In genomic region chr12:100518376-100518775, GRCh38 we compare ENCODE assay signal across 42 cellular contexts. TPM values are rescaled to one million over a fixed set of nuclear protein-coding genes. Genes with fewer than 3 reads are reported as not detected.
"Had no signal": no experiment of that assay in that cellular context is flagged by ENCODE, and none has a peak within 500 bp of the region (broad histone marks: within the 10 kb centered on the region; RNA-seq: fewer than 3 reads in every experiment).

No MANE protein-coding gene starts in this region.

- H3K4me3 Mint-ChIP-seq: activated naive CD4-positive, alpha-beta T cell treated with anti-CD3 and anti-CD28 coated beads for 36 hours; activated naive CD4-positive, alpha-beta T cell treated with anti-CD3 and anti-CD28 coated beads, Interleukin-2, amount 10 ng/mL, durations not matched to agents 7 days and 5 days; activated naive CD4-positive, alpha-beta T cell treated with anti-CD3 and anti-CD28 coated beads, Interleukin-2, amount 50 U/mL, for 24 hours; activated naive CD8-positive, alpha-beta T cell; activated naive CD8-positive, alpha-beta T cell treated with anti-CD3 and anti-CD28 coated beads for 36 hours; activated naive CD8-positive, alpha-beta T cell treated with anti-CD3 and anti-CD28 coated beads, Interleukin-2, amount 10 ng/mL, durations not matched to agents 7 days and 5 days; activated naive CD8-positive, alpha-beta T cell treated with anti-CD3 and anti-CD28 coated beads, Interleukin-2, amount 50 U/mL, for 24 hours; activated T-cell treated with anti-CD3 and anti-CD28 coated beads, Interleukin-2, amount 50 U/mL, for 24 hours; activated T-cell treated with anti-CD3 and anti-CD28 coated beads, Interleukin-2, amount 50 U/mL, for 4 hours; activated T-cell treated with anti-CD3 and anti-CD28 coated beads, Interleukin-2, amount 50 U/mL, for 72 hours; activated T-helper 1 cell treated with anti-CD3 and anti-CD28 coated beads, Interleukin-12 subunit alpha, Interleukin-12 subunit beta, Interleukin-2, Interleukin-4 antibody, amounts not matched to agents 30 ng/mL and 10 ng/mL and 1 ng/mL, durations not matched to agents 14 hours and 24 hours and 36 hours; activated T-helper 17 cell treated with anti-CD3 and anti-CD28 coated beads, Interleukin-2, amount 50 U/mL, for 72 hours; brain; central memory CD8-positive, alpha-beta T cell had no signal

- H3K27me3 Mint-ChIP-seq: activated naive CD4-positive, alpha-beta T cell treated with anti-CD3 and anti-CD28 coated beads, Interleukin-2, amount 10 ng/mL, durations not matched to agents 7 days and 5 days; activated naive CD8-positive, alpha-beta T cell treated with anti-CD3 and anti-CD28 coated beads for 36 hours had no signal

- H3K9me3 ChIP-seq: adrenal gland, ascending aorta, body of pancreas, breast epithelium had no signal

- H3K4me3 ChIP-seq: adrenal gland, ascending aorta, body of pancreas, breast epithelium, cardiac muscle cell had no signal

- DNase-seq: activated effector memory CD4-positive, alpha-beta T cell treated with anti-CD3 and anti-CD28 coated beads, Interleukin-2, amount 50 U/mL, for 16 hours; activated effector memory CD4-positive, alpha-beta T cell treated with Interleukin-2 at 50 U/mL for 16 hours; activated gamma-delta T cell; activated gamma-delta T cell treated with Interleukin-2 at 50 U/mL for 16 hours; activated naive CD4-positive, alpha-beta T cell; activated naive CD4-positive, alpha-beta T cell treated with anti-CD3 and anti-CD28 coated beads for 36 hours; activated naive CD4-positive, alpha-beta T cell treated with anti-CD3 and anti-CD28 coated beads, Interleukin-2, amount 10 ng/mL, durations not matched to agents 7 days and 5 days; activated naive CD4-positive, alpha-beta T cell treated with anti-CD3 and anti-CD28 coated beads, Interleukin-2, amount 50 U/mL, for 16 hours; activated naive CD4-positive, alpha-beta T cell treated with Interleukin-2 at 50 U/mL for 16 hours; activated naive CD8-positive, alpha-beta T cell treated with anti-CD3 and anti-CD28 coated beads for 36 hours; activated naive CD8-positive, alpha-beta T cell treated with anti-CD3 and anti-CD28 coated beads, Interleukin-2, amount 10 ng/mL, durations not matched to agents 7 days and 5 days; activated naive CD8-positive, alpha-beta T cell treated with anti-CD3 and anti-CD28 coated beads, Interleukin-2, amount 50 U/mL, for 24 hours; activated T-cell treated with anti-CD3 and anti-CD28 coated beads for 4 hours; activated T-cell treated with anti-CD3 and anti-CD28 coated beads, Interleukin-2, amount 50 U/mL, for 1 hour; activated T-cell treated with anti-CD3 and anti-CD28 coated beads, Interleukin-2, amount 50 U/mL, for 24 hours; activated T-cell treated with anti-CD3 and anti-CD28 coated beads, Interleukin-2, amount 50 U/mL, for 4 hours; activated T-cell treated with anti-CD3 and anti-CD28 coated beads, Interleukin-2, amount 50 U/mL, for 48 hours; activated T-cell treated with anti-CD3 and anti-CD28 coated beads, Interleukin-2, amount 50 U/mL, for 72 hours; amniotic stem cell; amygdala; anterior cingulate cortex; aorta; body of pancreas; brain microvascular endothelial cell; caudate nucleus; central memory CD4-positive, alpha-beta T cell; cerebellar nuclear complex had no signal

- H3K27ac Mint-ChIP-seq: activated naive CD4-positive, alpha-beta T cell treated with anti-CD3 and anti-CD28 coated beads for 36 hours; activated naive CD4-positive, alpha-beta T cell treated with anti-CD3 and anti-CD28 coated beads, Interleukin-2, amount 10 ng/mL, durations not matched to agents 7 days and 5 days; activated naive CD4-positive, alpha-beta T cell treated with anti-CD3 and anti-CD28 coated beads, Interleukin-2, amount 50 U/mL, for 24 hours; activated naive CD4-positive, alpha-beta T cell treated with anti-CD3 and anti-CD28 coated beads, Interleukin-2, amount 50 U/mL, for 72 hours; activated naive CD8-positive, alpha-beta T cell; activated naive CD8-positive, alpha-beta T cell treated with anti-CD3 and anti-CD28 coated beads for 36 hours; activated naive CD8-positive, alpha-beta T cell treated with anti-CD3 and anti-CD28 coated beads, Interleukin-2, amount 10 ng/mL, durations not matched to agents 7 days and 5 days; activated naive CD8-positive, alpha-beta T cell treated with anti-CD3 and anti-CD28 coated beads, Interleukin-2, amount 50 U/mL, for 24 hours; activated T-cell treated with anti-CD3 and anti-CD28 coated beads, Interleukin-2, amount 50 U/mL, for 24 hours; activated T-cell treated with anti-CD3 and anti-CD28 coated beads, Interleukin-2, amount 50 U/mL, for 72 hours; activated T-helper 1 cell treated with anti-CD3 and anti-CD28 coated beads, Interleukin-12 subunit alpha, Interleukin-12 subunit beta, Interleukin-2, Interleukin-4 antibody, amounts not matched to agents 30 ng/mL and 10 ng/mL and 1 ng/mL, durations not matched to agents 14 hours and 24 hours and 36 hours; activated T-helper 17 cell treated with anti-CD3 and anti-CD28 coated beads, Interleukin-2, amount 50 U/mL, for 72 hours; activated T-helper 2 cell treated with anti-CD3 and anti-CD28 coated beads, Interferon-gamma antibody, Interleukin-2, Interleukin-4, amounts not matched to agents 10 μg/mL and 5 μg/mL and 100 μg/mL, durations not matched to agents 14 hours and 24 hours and 36 hours; brain had no signal

- H3K27ac ChIP-seq: ascending aorta, body of pancreas, brain microvascular endothelial cell, breast epithelium, cardiac muscle cell had no signal

- H3K36me3 Mint-ChIP-seq: activated naive CD4-positive, alpha-beta T cell treated with anti-CD3 and anti-CD28 coated beads, Interleukin-2, amount 10 ng/mL, durations not matched to agents 7 days and 5 days; activated naive CD4-positive, alpha-beta T cell treated with anti-CD3 and anti-CD28 coated beads, Interleukin-2, amount 50 U/mL, for 24 hours; activated naive CD8-positive, alpha-beta T cell; activated naive CD8-positive, alpha-beta T cell treated with anti-CD3 and anti-CD28 coated beads for 36 hours; activated naive CD8-positive, alpha-beta T cell treated with anti-CD3 and anti-CD28 coated beads, Interleukin-2, amount 10 ng/mL, durations not matched to agents 7 days and 5 days; brain had no signal

- H3K27me3 ChIP-seq: adrenal gland, ascending aorta, body of pancreas, brain microvascular endothelial cell, breast epithelium, cardiac muscle cell had no signal

- H3K4me1 Mint-ChIP-seq: activated naive CD4-positive, alpha-beta T cell treated with anti-CD3 and anti-CD28 coated beads, Interleukin-2, amount 10 ng/mL, durations not matched to agents 7 days and 5 days; activated naive CD4-positive, alpha-beta T cell treated with anti-CD3 and anti-CD28 coated beads, Interleukin-2, amount 50 U/mL, for 24 hours; activated naive CD8-positive, alpha-beta T cell treated with anti-CD3 and anti-CD28 coated beads for 36 hours; activated naive CD8-positive, alpha-beta T cell treated with anti-CD3 and anti-CD28 coated beads, Interleukin-2, amount 10 ng/mL, durations not matched to agents 7 days and 5 days; activated naive CD8-positive, alpha-beta T cell treated with anti-CD3 and anti-CD28 coated beads, Interleukin-2, amount 50 U/mL, for 24 hours; activated T-helper 17 cell treated with anti-CD3 and anti-CD28 coated beads, Interleukin-2, amount 50 U/mL, for 72 hours; brain; central memory CD8-positive, alpha-beta T cell had no signal

- ATAC-seq: activated naive CD4-positive, alpha-beta T cell treated with anti-CD3 and anti-CD28 coated beads, Interleukin-2, amount 50 U/mL, for 72 hours; activated naive CD8-positive, alpha-beta T cell treated with anti-CD3 and anti-CD28 coated beads, Interleukin-2, amount 50 U/mL, for 24 hours; activated T-cell treated with anti-CD3 and anti-CD28 coated beads, Interleukin-2, amount 50 U/mL, for 4 hours; activated T-cell treated with anti-CD3 and anti-CD28 coated beads, Interleukin-2, amount 50 U/mL, for 72 hours; activated T-helper 17 cell treated with anti-CD3 and anti-CD28 coated beads, Interleukin-2, amount 50 U/mL, for 72 hours; body of pancreas had no signal

- H3K4me1 ChIP-seq: ascending aorta, body of pancreas, breast epithelium had no signal

- H3K36me3 ChIP-seq: adrenal gland, ascending aorta, brain microvascular endothelial cell, breast epithelium, cardiac muscle cell had no signal

- H3K9me3 Mint-ChIP-seq: activated naive CD4-positive, alpha-beta T cell treated with anti-CD3 and anti-CD28 coated beads for 36 hours; activated naive CD4-positive, alpha-beta T cell treated with anti-CD3 and anti-CD28 coated beads, Interleukin-2, amount 10 ng/mL, durations not matched to agents 7 days and 5 days; activated naive CD8-positive, alpha-beta T cell treated with anti-CD3 and anti-CD28 coated beads for 36 hours; activated naive CD8-positive, alpha-beta T cell treated with anti-CD3 and anti-CD28 coated beads, Interleukin-2, amount 10 ng/mL, durations not matched to agents 7 days and 5 days; activated naive CD8-positive, alpha-beta T cell treated with anti-CD3 and anti-CD28 coated beads, Interleukin-2, amount 50 U/mL, for 24 hours; activated T-cell treated with anti-CD3 and anti-CD28 coated beads, Interleukin-2, amount 50 U/mL, for 24 hours; activated T-helper 2 cell treated with anti-CD3 and anti-CD28 coated beads, Interferon-gamma antibody, Interleukin-2, Interleukin-4, amounts not matched to agents 10 μg/mL and 5 μg/mL and 100 μg/mL, durations not matched to agents 14 hours and 24 hours and 36 hours had no signal

- FAIRE-seq: astrocyte, bronchial epithelial cell had no signal

RNA-seq across cellular contexts. Expression of gene NR1H4, which starts 44.7 kb away (rescaled TPM):
- total RNA-seq: activated naive CD4-positive, alpha-beta T cell treated with anti-CD3 and anti-CD28 coated beads for 36 hours; activated naive CD4-positive, alpha-beta T cell treated with anti-CD3 and anti-CD28 coated beads, Interleukin-2, amount 50 U/mL, for 72 hours; activated naive CD8-positive, alpha-beta T cell treated with anti-CD3 and anti-CD28 coated beads for 36 hours; activated naive CD8-positive, alpha-beta T cell treated with anti-CD3 and anti-CD28 coated beads, Interleukin-2, amount 10 ng/mL, durations not matched to agents 7 days and 5 days; activated T-cell treated with anti-CD3 and anti-CD28 coated beads, Interleukin-2, amount 50 U/mL, for 72 hours; activated T-helper 1 cell treated with anti-CD3 and anti-CD28 coated beads, Interleukin-12 subunit alpha, Interleukin-12 subunit beta, Interleukin-2, Interleukin-4 antibody, amounts not matched to agents 30 ng/mL and 10 ng/mL and 1 ng/mL, durations not matched to agents 14 hours and 24 hours and 36 hours; activated T-helper 17 cell treated with anti-CD3 and anti-CD28 coated beads, Interleukin-2, amount 50 U/mL, for 72 hours; activated T-helper 2 cell treated with anti-CD3 and anti-CD28 coated beads, Interferon-gamma antibody, Interleukin-2, Interleukin-4, amounts not matched to agents 10 μg/mL and 5 μg/mL and 100 μg/mL, durations not matched to agents 14 hours and 24 hours and 36 hours; aorta; astrocyte; bronchial epithelial cell; cardiac muscle cell; cardiac septum had no signal
- polyA plus RNA-seq: cardiac muscle cell had no signal

RNA-seq across cellular contexts. Expression of gene GAS2L3, which starts 55.1 kb away (rescaled TPM):
- total RNA-seq: activated T-cell treated with anti-CD3 and anti-CD28 coated beads, Interleukin-2, amount 50 U/mL, for 4 hours; ascending aorta had no signal
